ENCODE assay signal across 12 cellular contexts in genomic region chr5:11075010-11075860, GRCh38.
DNase-seq lines count a peak whose midpoint lies in the region; ATAC-seq and TF ChIP-seq lines count a peak whose summit lies in the region.
"Had no signal": no experiment of that assay in that cellular context is flagged by ENCODE, and none has a peak within 500 bp of the region (broad histone marks: within the 10 kb centered on the region; RNA-seq: fewer than 3 reads in every experiment).

No MANE protein-coding gene starts in this region.

- TF ChIP-seq POLR2A in transverse colon (IDR thresholded peaks at IDR 0.05), result no peak

- H3K36me3 ChIP-seq in SJCRH30 (no peaks in the 10 kb centered on the region), transverse colon (no peaks in the 10 kb centered on the region)

- no peaks in the 10 kb centered on the region for H3K27me3 ChIP-seq in SJCRH30
- H3K27me3 ChIP-seq in transverse colon, result no peaks in the 10 kb centered on the region

- H3K9me3 ChIP-seq in SJCRH30 (replicated peaks) (no peaks in the 10 kb centered on the region), transverse colon (no peaks in the 10 kb centered on the region)

- peak overlapping the region; percentile 77 for H3K27ac ChIP-seq in SJCRH30
- H3K27ac ChIP-seq in transverse colon, result no peak overlapping the region

- intact Hi-C loops in head of caudate nucleus (cut with DNase I), result no loop called here
- intact Hi-C loops in transverse colon (cut with DNase I; ENCODE audit: low total_unique reads), result no loop called here

- DNase-seq in AG09309 (ENCODE audit: low read depth) (no peak), GM13977 (ENCODE audit: low spot score) (no peak), SJCRH30 (peak; percentile 64 to 84), head of caudate nucleus (peak in 39 of 42 donors; percentile 20 to 81 (median 52)), LoVo (ENCODE audit: low spot score) (no peak), transverse colon (no peak), NOMO-1 treated with DMSO at 0.1 percent for 48 hours (lab: John Stamatoyannopoulos, UW; ENCODE audit: unreplicated experiment) (no peak)
- DNase-seq: natural killer cell; NCI-H2227 treated with DMSO at 0.1 percent for 48 hours; stimulated activated naive CD4-positive, alpha-beta T cell; T-cell had no signal

- 50 to 73% methylated on average over 6 to 12 of the region's 12 CpGs for WGBS in transverse colon (ENCODE audit: low coverage in 1 of 2), 2 donors

- ATAC-seq in GM21786 (IDR thresholded peaks at IDR 0.05; ENCODE audit: unreplicated experiment), result no peak
- ATAC-seq: natural killer cell, T-cell had no signal

- H3K4me1 ChIP-seq in SJCRH30 (peaks cover 14% of the 10 kb centered on the region), transverse colon (no peaks in the 10 kb centered on the region)

- TF ChIP-seq EP300 in transverse colon (IDR thresholded peaks at IDR 0.05; ENCODE audit: low read depth), result no peak

- H3K4me3 ChIP-seq in AG09309 (ENCODE audit: control insufficient read depth, low read depth, low read length) (no peak overlapping the region), SJCRH30 (no peak overlapping the region), transverse colon (no peak overlapping the region)

- in situ Hi-C loops in GM13977 (cut with MboI; ENCODE audit: low pct_unique_long_range_greater_than_20kb, low sequenced_read_pairs, unreplicated experiment) (no loop called here), transverse colon (cut with MboI; ENCODE audit: low pct_ligation_motif_present in 1 of 4, low pct_unique_long_range_greater_than_20kb in 1 of 4, low sequenced_read_pairs in 3 of 4) (no loop called here)

- TF ChIP-seq CTCF in AG09309 (IDR thresholded peaks at IDR 0.05; ENCODE audit: control insufficient read depth, insufficient read depth, low read depth, low read length, missing control alignments) (peak; percentile 3), GM13977 (IDR thresholded peaks at IDR 0.05; ENCODE audit: extremely low read depth, insufficient read depth, missing control alignments) (peak; percentile 22), transverse colon (IDR thresholded peaks at IDR 0.05) (no peak)

Comparison
In these comparisons a context has a peak if more than half of its experiments do, and no peak if none do; other contexts are left out.
1. DNase-seq: peak in SJCRH30 (2 of 2) and head of caudate nucleus (39 of 42); none in AG09309 (single experiment), GM13977 (single experiment), LoVo (single experiment), transverse colon (single experiment) and NOMO-1 treated with DMSO at 0.1 percent for 48 hours (single experiment).
2. CTCF ChIP-seq: peak in AG09309 (single experiment) and GM13977 (single experiment); none in transverse colon (0 of 5).